ENCODE assay signal across 31 cellular contexts in genomic region chr2:112342067-112342466, GRCh38.
"Had no signal": no experiment of that assay in that cellular context is flagged by ENCODE, and none has a peak within 500 bp of the region (broad histone marks: within the 10 kb centered on the region; RNA-seq: fewer than 3 reads in every experiment).

No MANE protein-coding gene starts in this region.

- H3K36me3 ChIP-seq: ascending aorta, left lung, lower lobe of right lung, WERI-Rb-1 had no signal

- H3K4me1 ChIP-seq: ascending aorta, left lung, lower lobe of right lung, tibial nerve had no signal

- H3K9me3 ChIP-seq: ascending aorta, left lung, lower lobe of right lung, mucosa of descending colon, tibial nerve had no signal

- H3K4me3 ChIP-seq: ascending aorta, left lung, lower lobe of right lung, mucosa of descending colon, tibial nerve had no signal

- H3K36me3 Mint-ChIP-seq: brain; natural killer cell treated with Interleukin-12 subunit alpha and Interleukin-12 subunit beta and Interleukin-15 and Interleukin-18, amount 100 ng/mL, for 72 hours had no signal

- DNase-seq: activated CD4-positive, alpha-beta T cell treated with anti-CD3 and anti-CD28 coated beads for 48 hours; activated CD4-positive, alpha-beta T cell treated with anti-CD3 and anti-CD28 coated beads, Interleukin-2, amount 50 U/mL, for 48 hours; activated CD8-positive, alpha-beta memory T cell treated with anti-CD3 and anti-CD28 coated beads for 24 hours; activated effector memory CD4-positive, alpha-beta T cell treated with anti-CD3 and anti-CD28 coated beads, Interleukin-2, amount 50 U/mL, for 16 hours; activated naive CD4-positive, alpha-beta T cell treated with anti-CD3 and anti-CD28 coated beads for 36 hours; activated naive CD8-positive, alpha-beta T cell treated with anti-CD3 and anti-CD28 coated beads, Interleukin-2, amount 10 ng/mL, durations not matched to agents 7 days and 5 days; caudate nucleus; cortex of kidney; effector memory CD8-positive, alpha-beta T cell; kidney glomerular epithelial cell; left lung; lower lobe of right lung; mesendoderm; mucosa of descending colon; small intestine; stimulated activated CD4-positive, alpha-beta T cell treated with anti-CD3 and anti-CD28 coated beads, Interleukin-1b, Interleukin-23, amount 100 ng/mL, for 48 hours; stimulated activated CD4-positive, alpha-beta T cell treated with anti-CD3 and anti-CD28 coated beads, Interleukin-4, amount 100 ng/mL, for 4 hours; stimulated activated CD8-positive, alpha-beta memory T cell treated with anti-CD3 and anti-CD28 coated beads, Interleukin-4, amount 100 ng/mL, for 48 hours; stimulated activated naive CD4-positive, alpha-beta T cell; SW 1271; T1000; WERI-Rb-1 had no signal

- H3K4me3 Mint-ChIP-seq: activated naive CD4-positive, alpha-beta T cell treated with anti-CD3 and anti-CD28 coated beads for 36 hours; activated naive CD8-positive, alpha-beta T cell treated with anti-CD3 and anti-CD28 coated beads, Interleukin-2, amount 10 ng/mL, durations not matched to agents 7 days and 5 days; activated T-helper 1 cell treated with anti-CD3 and anti-CD28 coated beads, Interleukin-12 subunit alpha, Interleukin-12 subunit beta, Interleukin-2, Interleukin-4 antibody, amounts not matched to agents 30 ng/mL and 10 ng/mL and 1 ng/mL, durations not matched to agents 14 hours and 24 hours and 36 hours; brain; effector memory CD8-positive, alpha-beta T cell; natural killer cell treated with Interleukin-12 subunit alpha and Interleukin-12 subunit beta and Interleukin-15 and Interleukin-18, amount 100 ng/mL, for 72 hours; T-helper 1 cell treated with Interleukin-12 subunit alpha and Interleukin-12 subunit beta and Interleukin-4 antibody, amounts not matched to agents 30 μg/mL and 1 μg/mL, for 36 hours had no signal

- ATAC-seq: activated CD4-positive, CD25-positive, alpha-beta regulatory T cell treated with anti-CD3 and anti-CD28 coated beads, Interleukin-2, amount 50 U/mL, for 24 hours; effector memory CD8-positive, alpha-beta T cell; esophagus mucosa; left lung; lower lobe of right lung; mucosa of descending colon; natural killer cell treated with Interleukin-12 subunit alpha and Interleukin-12 subunit beta and Interleukin-15 and Interleukin-18, amount 100 ng/mL, for 72 hours; sciatic nerve had no signal

- H3K27me3 ChIP-seq: ascending aorta, left lung, tibial nerve had no signal

- H3K27me3 Mint-ChIP-seq: activated naive CD8-positive, alpha-beta T cell treated with anti-CD3 and anti-CD28 coated beads, Interleukin-2, amount 10 ng/mL, durations not matched to agents 7 days and 5 days; brain; effector memory CD8-positive, alpha-beta T cell had no signal

- H3K27ac Mint-ChIP-seq: activated naive CD4-positive, alpha-beta T cell treated with anti-CD3 and anti-CD28 coated beads for 36 hours; activated naive CD8-positive, alpha-beta T cell treated with anti-CD3 and anti-CD28 coated beads, Interleukin-2, amount 10 ng/mL, durations not matched to agents 7 days and 5 days; activated T-helper 1 cell treated with anti-CD3 and anti-CD28 coated beads, Interleukin-12 subunit alpha, Interleukin-12 subunit beta, Interleukin-2, Interleukin-4 antibody, amounts not matched to agents 30 ng/mL and 10 ng/mL and 1 ng/mL, durations not matched to agents 14 hours and 24 hours and 36 hours; brain; effector memory CD8-positive, alpha-beta T cell; natural killer cell treated with Interleukin-12 subunit alpha and Interleukin-12 subunit beta and Interleukin-15 and Interleukin-18, amount 100 ng/mL, for 72 hours; T-helper 1 cell treated with Interleukin-12 subunit alpha and Interleukin-12 subunit beta and Interleukin-4 antibody, amounts not matched to agents 30 μg/mL and 1 μg/mL, for 36 hours had no signal

- H3K4me1 Mint-ChIP-seq: brain had no signal

- H3K9me3 Mint-ChIP-seq: activated naive CD4-positive, alpha-beta T cell treated with anti-CD3 and anti-CD28 coated beads for 36 hours; effector memory CD8-positive, alpha-beta T cell; natural killer cell treated with Interleukin-12 subunit alpha and Interleukin-12 subunit beta and Interleukin-15 and Interleukin-18, amount 100 ng/mL, for 72 hours had no signal

- H3K27ac ChIP-seq: ascending aorta, left lung, lower lobe of right lung, tibial nerve, WERI-Rb-1 had no signal
